In the genomic region with DNA sequence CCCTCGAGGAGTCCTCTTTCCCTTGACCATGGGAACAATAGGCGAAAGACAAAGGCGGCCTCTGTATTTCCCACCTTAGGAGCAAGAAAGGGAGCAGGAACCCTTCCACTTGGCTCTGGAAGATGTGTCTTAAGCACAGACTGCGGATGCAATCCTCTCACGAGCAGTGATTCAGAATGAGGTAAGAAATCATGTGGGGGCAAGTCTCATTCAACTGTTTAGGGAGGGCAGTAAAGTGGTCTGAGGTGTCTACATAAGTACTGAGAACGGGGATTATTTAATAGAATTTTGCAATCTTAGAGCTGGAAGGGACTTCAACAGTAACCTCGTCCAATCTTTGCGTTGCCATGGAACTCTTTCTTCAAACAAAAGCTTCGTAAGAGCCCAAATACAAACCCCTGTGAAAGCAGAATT, we compare ENCODE assay signal across 9 cellular contexts. TPM values are rescaled to one million over a fixed set of nuclear protein-coding genes. Genes with fewer than 3 reads are reported as not detected.
DNase-seq lines count a peak whose midpoint lies in the region; ATAC-seq, FAIRE-seq and TF ChIP-seq lines count a peak whose summit lies in the region.
"Had no signal": no experiment of that assay in that cellular context is flagged by ENCODE, and none has a peak within 500 bp of the region (broad histone marks: within the 10 kb centered on the region; RNA-seq: fewer than 3 reads in every experiment).

No MANE protein-coding gene starts in this region.

- WGBS in smooth muscle cell (ENCODE audit: low lambda C conversion rate) = 56% methylated on average over 9 of the region's 9 CpGs

- H2AFZ ChIP-seq in smooth muscle cell (ENCODE audit: low read depth) = peak overlapping the region; percentile 6

- CTCF ChIA-PET in Calu3 (lab: Charles Lee) = interaction anchor here (4.5 kb wide), 1 partner anchor 30 kb away, joined by 47 read pairs; no protein-coding TSS in a partner anchor

- H3K27ac ChIP-seq in smooth muscle cell (ENCODE audit: low read depth) = peak overlapping the region; percentile 87

- no peaks in the 10 kb centered on the region for H3F3A ChIP-seq in smooth muscle cell (ENCODE audit: low read depth)

- BruUV-seq in Calu3 (replicated peaks; lab: Mats Ljungman, UMichigan) = no TSS peak

- peak overlapping the region; percentile 91 for H3K4me2 ChIP-seq in smooth muscle cell

- FAIRE-seq in frontal cortex (lab: Jason Lieb, UNC) = no peak

- no peak for ATAC-seq in HG03520 (IDR thresholded peaks at IDR 0.05; ENCODE audit: unreplicated experiment)

- H3K9me3 ChIP-seq in smooth muscle cell (replicated peaks; ENCODE audit: low read depth) = no peaks in the 10 kb centered on the region
- H3K9me3 ChIP-seq: body of pancreas had no signal

- H3K27me3 Mint-ChIP-seq in Calu3 (ENCODE audit: unreplicated experiment) = peaks cover 31% of the 10 kb centered on the region

- peaks cover 28% of the 10 kb centered on the region for H3K36me3 Mint-ChIP-seq in Calu3 (ENCODE audit: insufficient read depth, unreplicated experiment)

- H3K9me3 Mint-ChIP-seq in Calu3 (ENCODE audit: low read depth, unreplicated experiment) = no peaks in the 10 kb centered on the region

- H3K4me3 Mint-ChIP-seq in Calu3 (ENCODE audit: low read depth, unreplicated experiment) = no peak overlapping the region

- H3K9ac ChIP-seq in smooth muscle cell (ENCODE audit: low read depth) = peak overlapping the region; percentile 93

- TF ChIP-seq CTCF in smooth muscle cell (IDR thresholded peaks at IDR 0.05; ENCODE audit: borderline replicate concordance, insufficient read depth, poor library complexity, severe bottlenecking) (no peak), Calu3 (IDR thresholded peaks at IDR 0.05; ENCODE audit: unreplicated experiment) (no peak)

- no peak overlapping the region for H3K4me3 ChIP-seq in smooth muscle cell
- H3K4me3 ChIP-seq: body of pancreas had no signal

- DNase-seq in H4 (ENCODE audit: low spot score) (peak; percentile 37), amniotic epithelial cell (ENCODE audit: low read depth) (peak; percentile 97), hepatic stellate cell (ENCODE audit: low spot score) (peak; percentile 63), smooth muscle cell (lab: John Stamatoyannopoulos, UW; ENCODE audit: unreplicated experiment) (no peak), putamen (ENCODE audit: low spot score) (no peak), Calu3 (no peak), frontal cortex (ENCODE audit: low spot score in 2 of 2) (no peak)

- peaks cover 5% of the 10 kb centered on the region for H3K27me3 ChIP-seq in smooth muscle cell (ENCODE audit: low read depth)
- H3K27me3 ChIP-seq: body of pancreas had no signal

- H3K36me3 ChIP-seq in smooth muscle cell (ENCODE audit: low read depth) = no peaks in the 10 kb centered on the region

- no peaks in the 10 kb centered on the region for H3K79me2 ChIP-seq in smooth muscle cell (ENCODE audit: low read depth)

- intact Hi-C loops in Calu3 (cut with micrococcal nuclease; ENCODE audit: unreplicated experiment) = loop anchor here (1.0 to 10.0 kb wide), 4 partner anchors 31 to 444 kb away; no protein-coding TSS in a partner anchor

- peaks cover 8% of the 10 kb centered on the region for H4K20me1 ChIP-seq in smooth muscle cell (ENCODE audit: low read depth)

- H3K4me1 ChIP-seq in smooth muscle cell (ENCODE audit: low read depth) = peaks cover 30% of the 10 kb centered on the region

- H3K4me1 Mint-ChIP-seq in Calu3 (ENCODE audit: low read depth, unreplicated experiment) = peaks cover 26% of the 10 kb centered on the region

- H3K27ac Mint-ChIP-seq in Calu3 (ENCODE audit: unreplicated experiment) = no peak overlapping the region

RNA-seq across cellular contexts. Expression of a gene that starts 1.6 kb away (rescaled TPM):
- 13.4 and 19.6 TPM in 2 replicates for total RNA-seq in H4 (2014; rRNA removed; shearing (Covaris generic))
- total RNA-seq in smooth muscle cell (11.1 and 21.4 TPM in 2 replicates), Calu3 (2022) (7.6 and 8.0 TPM in 2 replicates), frontal cortex (14.7 TPM)
- polyA plus RNA-seq in smooth muscle cell = 6.9 and 13.7 TPM in 2 replicates

RNA-seq across cellular contexts. Expression of a gene that starts 21.4 kb away (rescaled TPM):
- total RNA-seq in H4 (2014; rRNA removed; shearing (Covaris generic)) = 43.3 and 45.4 TPM in 2 replicates
- total RNA-seq in smooth muscle cell = 28.9 and 32.5 TPM in 2 replicates
- polyA plus RNA-seq in smooth muscle cell = 22.8 and 22.9 TPM in 2 replicates
- 41.8 and 45.1 TPM in 2 replicates for total RNA-seq in Calu3 (2022)
- 13.9 TPM for total RNA-seq in frontal cortex

RNA-seq across cellular contexts. Expression of a gene that starts 51.0 kb away (rescaled TPM):
- total RNA-seq in H4 (2014; rRNA removed; shearing (Covaris generic)) = 11.8 and 12.7 TPM in 2 replicates
- 36.0 and 40.9 TPM in 2 replicates for total RNA-seq in smooth muscle cell
- polyA plus RNA-seq in smooth muscle cell = 14.3 and 16.9 TPM in 2 replicates
- total RNA-seq in Calu3 (2022) = 93.7 and 96.2 TPM in 2 replicates
- 7.3 TPM for total RNA-seq in frontal cortex

Comparison
In these comparisons a context has a peak if more than half of its experiments do, and no peak if none do; other contexts are left out.
1. DNase-seq: peak in H4 (single experiment), amniotic epithelial cell (single experiment) and hepatic stellate cell (single experiment); none in smooth muscle cell (single experiment), putamen (single experiment), Calu3 (single experiment) and frontal cortex (0 of 2).